Comparison of ENCODE assay signal across 26 cellular contexts in genomic region chr20:31908424-31908823, GRCh38. TPM values are rescaled to one million over a fixed set of nuclear protein-coding genes. Genes with fewer than 3 reads are reported as not detected.
"Had no signal": no experiment of that assay in that cellular context is flagged by ENCODE, and none has a peak within 500 bp of the region (broad histone marks: within the 10 kb centered on the region; RNA-seq: fewer than 3 reads in every experiment).

No MANE protein-coding gene starts in this region.

- FAIRE-seq: colon had no signal

- H3K9me3 ChIP-seq: adrenal gland, ascending aorta, esophagus squamous epithelium, lower lobe of right lung, thoracic aorta, upper lobe of left lung had no signal

- H3K9me3 Mint-ChIP-seq: effector memory CD8-positive, alpha-beta T cell; neural progenitor cell; T-helper 2 cell treated with Interferon-gamma antibody and Interleukin-4, amounts not matched to agents 5 μg/mL and 100 μg/mL, for 36 hours had no signal

- ATAC-seq: left lobe of liver, sciatic nerve had no signal

- H3K27ac Mint-ChIP-seq: activated naive CD8-positive, alpha-beta T cell; effector memory CD8-positive, alpha-beta T cell; naive thymus-derived CD4-positive, alpha-beta T cell; neural progenitor cell; T-helper 2 cell treated with Interferon-gamma antibody and Interleukin-4, amounts not matched to agents 5 μg/mL and 100 μg/mL, for 36 hours had no signal

- H3K4me2 ChIP-seq: neural progenitor cell had no signal

- H2AFZ ChIP-seq: neural progenitor cell had no signal

- H3K36me3 Mint-ChIP-seq: activated naive CD8-positive, alpha-beta T cell; naive thymus-derived CD4-positive, alpha-beta T cell; neural progenitor cell had no signal

- H3K27me3 ChIP-seq: adrenal gland, ascending aorta, brain microvascular endothelial cell, dorsolateral prefrontal cortex, esophagus squamous epithelium, neural progenitor cell, upper lobe of left lung had no signal

- H3K4me3 Mint-ChIP-seq: activated naive CD8-positive, alpha-beta T cell; effector memory CD8-positive, alpha-beta T cell; naive thymus-derived CD4-positive, alpha-beta T cell; neural progenitor cell; T-helper 2 cell treated with Interferon-gamma antibody and Interleukin-4, amounts not matched to agents 5 μg/mL and 100 μg/mL, for 36 hours had no signal

- H3K4me1 Mint-ChIP-seq: neural progenitor cell had no signal

- DNase-seq: activated CD4-positive, alpha-beta T cell treated with anti-CD3 and anti-CD28 coated beads, Interleukin-2, amount 50 U/mL, for 1 hour; activated CD4-positive, CD25-positive, alpha-beta regulatory T cell treated with anti-CD3 and anti-CD28 coated beads, Interleukin-2, amount 50 U/mL, for 72 hours; activated gamma-delta T cell treated with Interleukin-2 at 50 U/mL for 16 hours; activated T-cell treated with anti-CD3 and anti-CD28 coated beads, Interleukin-2, amount 50 U/mL, for 1 hour; adrenal gland; brain microvascular endothelial cell; central memory CD4-positive, alpha-beta T cell; dorsolateral prefrontal cortex; effector memory CD8-positive, alpha-beta T cell; esophagus squamous epithelium; lower lobe of right lung; naive thymus-derived CD4-positive, alpha-beta T cell; stimulated activated CD4-positive, alpha-beta T cell treated with anti-CD3 and anti-CD28 coated beads, Interleukin-4, amount 100 ng/mL, for 1 hour; stimulated activated naive CD4-positive, alpha-beta T cell treated with Interleukin-2 at 50 U/mL for 16 hours; upper lobe of left lung; WERI-Rb-1 had no signal

- H3K9ac ChIP-seq: neural progenitor cell had no signal

- H3K27me3 Mint-ChIP-seq: activated naive CD8-positive, alpha-beta T cell had no signal

- H3K27ac ChIP-seq: adrenal gland, ascending aorta, brain microvascular endothelial cell, dorsolateral prefrontal cortex, lower lobe of right lung, neural progenitor cell, thoracic aorta, upper lobe of left lung, WERI-Rb-1 had no signal

- H3K4me1 ChIP-seq: adrenal gland, ascending aorta, lower lobe of right lung, upper lobe of left lung had no signal

- H3K4me3 ChIP-seq: adrenal gland, ascending aorta, dorsolateral prefrontal cortex, esophagus squamous epithelium, lower lobe of right lung, neural progenitor cell, thoracic aorta, upper lobe of left lung had no signal

- H3K36me3 ChIP-seq: adrenal gland, ascending aorta, brain microvascular endothelial cell, esophagus squamous epithelium, lower lobe of right lung, neural progenitor cell, thoracic aorta, upper lobe of left lung, WERI-Rb-1 had no signal

RNA-seq across cellular contexts. Expression of gene TTLL9, which starts 38.0 kb away (rescaled TPM):
- total RNA-seq: ascending aorta; kidney epithelial cell; left lobe of liver; naive thymus-derived CD4-positive, alpha-beta T cell; thoracic aorta had no signal
- polyA plus RNA-seq: naive thymus-derived CD4-positive, alpha-beta T cell had no signal

RNA-seq across cellular contexts. Expression of gene DUSP15, which starts 38.1 kb away (rescaled TPM):
- total RNA-seq: naive thymus-derived CD4-positive, alpha-beta T cell had no signal
- polyA plus RNA-seq: naive thymus-derived CD4-positive, alpha-beta T cell had no signal

RNA-seq across cellular contexts. Expression of gene XKR7, which starts 59.5 kb away (rescaled TPM):
- total RNA-seq: ascending aorta, esophagus squamous epithelium, left lobe of liver, posterior vena cava, sciatic nerve, thoracic aorta had no signal
- polyA plus RNA-seq: naive thymus-derived CD4-positive, alpha-beta T cell had no signal
